In the genomic region with DNA sequence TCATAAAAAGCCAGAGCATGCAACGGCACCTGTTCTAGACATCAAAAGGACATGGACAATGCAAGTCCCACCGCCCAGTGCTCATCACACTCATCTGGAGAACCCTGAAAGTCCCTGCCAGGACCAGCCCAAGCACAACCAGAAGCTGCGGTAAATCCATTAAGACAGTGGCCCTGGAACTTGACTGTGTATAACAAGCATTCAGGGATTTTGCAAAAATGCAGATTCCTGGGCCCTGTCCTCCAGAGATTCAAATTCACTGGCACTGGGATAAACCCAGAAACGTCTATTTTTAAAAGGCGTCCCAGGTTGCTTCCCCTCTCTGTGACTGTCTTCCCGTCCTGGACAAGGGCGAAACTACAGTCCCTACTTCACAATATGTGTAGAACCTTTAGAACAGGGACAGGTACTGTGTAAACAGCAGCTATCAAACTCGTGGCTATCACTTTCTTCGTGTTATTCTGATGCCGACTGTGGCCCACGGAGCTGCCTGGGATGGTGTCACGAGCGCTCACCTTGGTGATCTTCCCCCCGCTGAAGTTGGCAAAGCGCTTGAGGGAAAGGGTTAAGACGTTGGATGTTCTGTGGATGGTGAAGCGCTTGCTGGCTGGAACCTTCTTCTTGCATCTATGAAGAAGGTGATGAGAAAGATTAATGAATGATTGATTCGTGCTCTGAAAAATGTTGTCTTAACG, we compare ENCODE assay signal across 10 cellular contexts. TPM values are rescaled to one million over a fixed set of nuclear protein-coding genes. Genes with fewer than 3 reads are reported as not detected.
DNase-seq lines count a peak whose midpoint lies in the region; ATAC-seq and TF ChIP-seq lines count a peak whose summit lies in the region.
"Had no signal": no experiment of that assay in that cellular context is flagged by ENCODE, and none has a peak within 500 bp of the region (broad histone marks: within the 10 kb centered on the region; RNA-seq: fewer than 3 reads in every experiment).

No MANE protein-coding gene starts in this region.

- H3K27ac ChIP-seq in VCaP (peak overlapping the region; percentile 95), gastroesophageal sphincter (peak overlapping the region in 3 of 4 donors; percentile 5 to 70 (median 32)), subcutaneous abdominal adipose tissue (ENCODE audit: low read depth, low read length) (peak overlapping the region; percentile 50)

- peaks cover 0 to 100% of the 10 kb centered on the region in 2 donors for H3K36me3 ChIP-seq in gastroesophageal sphincter
- peaks cover 20 to 95% (median 83%) of the 10 kb centered on the region in 5 donors for H3K36me3 ChIP-seq in subcutaneous abdominal adipose tissue (ENCODE audit: control insufficient read depth in 5 of 5, insufficient read depth in 5 of 5, low read length in 5 of 5)

- no peaks in the 10 kb centered on the region for H3K27me3 Mint-ChIP-seq in activated T-cell treated with anti-CD3 and anti-CD28 coated beads, Interleukin-2, amount 50 U/mL, for 72 hours (ENCODE audit: low read depth)

- H3K4me3 ChIP-seq in gastroesophageal sphincter (no peak overlapping the region), subcutaneous abdominal adipose tissue (ENCODE audit: low read depth in 1 of 5, low read length in 5 of 5) (no peak overlapping the region)

- H3K27me3 ChIP-seq in gastroesophageal sphincter = no peaks in the 10 kb centered on the region
- no peaks in the 10 kb centered on the region for H3K27me3 ChIP-seq in subcutaneous abdominal adipose tissue (ENCODE audit: control insufficient read depth in 5 of 5, insufficient read depth in 4 of 5, low read length in 5 of 5)

- peaks cover 0 to 17% (median 2%) of the 10 kb centered on the region in 3 donors for H3K4me1 ChIP-seq in gastroesophageal sphincter
- H3K4me1 ChIP-seq in subcutaneous abdominal adipose tissue (ENCODE audit: control insufficient read depth in 5 of 5, insufficient read depth in 5 of 5, low read length in 5 of 5) = peaks cover 5 to 40% (median 25%) of the 10 kb centered on the region in 5 donors

- no peak for DNase-seq in activated T-cell treated with anti-CD3 and anti-CD28 coated beads, Interleukin-2, amount 50 U/mL, for 72 hours
- DNase-seq in activated T-cell treated with anti-CD3 and anti-CD28 coated beads, Interleukin-2, amount 50 U/mL, for 1 hour = no peak
- DNase-seq in NCI-H1092 (lab: John Stamatoyannopoulos, UW) = no peak
- DNase-seq: left cardiac atrium had no signal

- peak overlapping the region; percentile 70 to 71 for H3K4me3 Mint-ChIP-seq in activated T-cell treated with anti-CD3 and anti-CD28 coated beads, Interleukin-2, amount 50 U/mL, for 72 hours
- H3K4me3 Mint-ChIP-seq: neural crest cell had no signal

- no peaks in the 10 kb centered on the region for H3K9me3 Mint-ChIP-seq in activated T-cell treated with anti-CD3 and anti-CD28 coated beads, Interleukin-2, amount 50 U/mL, for 72 hours
- H3K9me3 Mint-ChIP-seq: neural crest cell had no signal

- TF ChIP-seq POLR2A in gastroesophageal sphincter (IDR thresholded peaks at IDR 0.05) = no peak

- TF ChIP-seq CTCF in VCaP (conservative IDR thresholded peaks at IDR 0.05) (no peak), gastroesophageal sphincter (IDR thresholded peaks at IDR 0.05) (no peak)

- ATAC-seq in activated T-cell treated with anti-CD3 and anti-CD28 coated beads, Interleukin-2, amount 50 U/mL, for 72 hours (replicated peaks in 1 of 2) = no peak
- ATAC-seq in gastroesophageal sphincter (no peak), GM21529 (IDR thresholded peaks at IDR 0.05; ENCODE audit: unreplicated experiment) (no peak), HG02981 (IDR thresholded peaks at IDR 0.05; ENCODE audit: unreplicated experiment) (no peak)

- H3K27ac Mint-ChIP-seq in activated T-cell treated with anti-CD3 and anti-CD28 coated beads, Interleukin-2, amount 50 U/mL, for 72 hours = peak overlapping the region; percentile 78

- WGBS in gastroesophageal sphincter (ENCODE audit: low coverage in 1 of 2), 2 donors = 72 to 82% methylated on average over 18 to 19 of the region's 19 CpGs

- H3K4me1 Mint-ChIP-seq in activated T-cell treated with anti-CD3 and anti-CD28 coated beads, Interleukin-2, amount 50 U/mL, for 72 hours (ENCODE audit: low read depth) = peaks cover 57% of the 10 kb centered on the region

- H3K9me3 ChIP-seq in gastroesophageal sphincter (no peaks in the 10 kb centered on the region), subcutaneous abdominal adipose tissue (ENCODE audit: control insufficient read depth in 5 of 5, low read length in 5 of 5) (no peaks in the 10 kb centered on the region)

- H3K9ac ChIP-seq in subcutaneous abdominal adipose tissue (ENCODE audit: low read length in 5 of 5) = no peak overlapping the region

- TF ChIP-seq EP300 in gastroesophageal sphincter (IDR thresholded peaks at IDR 0.05) = no peak

- H3K36me3 Mint-ChIP-seq in activated T-cell treated with anti-CD3 and anti-CD28 coated beads, Interleukin-2, amount 50 U/mL, for 72 hours (ENCODE audit: insufficient read depth in 2 of 2) = peaks cover 21 to 48% of the 10 kb centered on the region in 2 donors

RNA-seq across cellular contexts. Expression of gene USP36, which starts 22.3 kb away (rescaled TPM):
- 100 to 1,000 TPM; 113 to 124 TPM for total RNA-seq in activated T-cell treated with anti-CD3 and anti-CD28 coated beads, Interleukin-2, amount 50 U/mL, for 72 hours
- total RNA-seq in gastroesophageal sphincter = 10 to 100 TPM; 26.6 to 44.0 (median 34.6) TPM

RNA-seq across cellular contexts. Expression of gene CYTH1, which starts 36.2 kb away (rescaled TPM):
- 100 to 1,000 TPM; 163 to 204 TPM for total RNA-seq in activated T-cell treated with anti-CD3 and anti-CD28 coated beads, Interleukin-2, amount 50 U/mL, for 72 hours
- total RNA-seq in gastroesophageal sphincter = 10 to 100 TPM; 26.9 to 38.0 (median 31.0) TPM

Comparison
In these comparisons a context has a peak if more than half of its experiments do, and no peak if none do; other contexts are left out.
1. H3K27ac ChIP-seq: peak in every context shown above with its lines; median percentile 95 in VCaP; 50 in subcutaneous abdominal adipose tissue; 32 in gastroesophageal sphincter.
2. RNA of gene CYTH1, which starts 36.2 kb away (total RNA-seq): 163 to 204 TPM in activated T-cell treated with anti-CD3 and anti-CD28 coated beads, Interleukin-2, amount 50 U/mL, for 72 hours; 26.9 to 38.0 TPM in gastroesophageal sphincter; every median in the first group is over 4 times any median in the second.